In genomic region chr10:114045071-114045737, GRCh38 we compare ENCODE assay signal across 8 cellular contexts. TPM values are rescaled to one million over a fixed set of nuclear protein-coding genes. Genes with fewer than 3 reads are reported as not detected.
DNase-seq lines count a peak whose midpoint lies in the region; ATAC-seq, FAIRE-seq and TF ChIP-seq lines count a peak whose summit lies in the region.

No MANE protein-coding gene starts in this region.

- H3K4me3 Mint-ChIP-seq in activated naive CD8-positive, alpha-beta T cell treated with anti-CD3 and anti-CD28 coated beads, Interleukin-2, amount 10 ng/mL, durations not matched to agents 7 days and 5 days, result peak overlapping the region; percentile 70
- peak overlapping the region; percentile 81 for H3K4me3 Mint-ChIP-seq in stimulated activated memory B cell treated with anti-CD40 and anti-IgM and Interleukin-4, amounts not matched to agents 10 μg/mL and 1 μg/mL and 100 μg/mL, for 72 hours

- H3K36me3 ChIP-seq in BLaER1 (no peaks in the 10 kb centered on the region), keratinocyte (ENCODE audit: control insufficient read depth in 2 of 2, extremely low read depth in 1 of 2, insufficient read depth in 2 of 2, low read length in 2 of 2) (no peaks in the 10 kb centered on the region)

- FAIRE-seq in keratinocyte (lab: Jason Lieb, UNC), result no peak

- H3K27ac Mint-ChIP-seq in activated naive CD8-positive, alpha-beta T cell treated with anti-CD3 and anti-CD28 coated beads, Interleukin-2, amount 10 ng/mL, durations not matched to agents 7 days and 5 days, result peak overlapping the region; percentile 80
- peak overlapping the region; percentile 77 for H3K27ac Mint-ChIP-seq in stimulated activated memory B cell treated with anti-CD40 and anti-IgM and Interleukin-4, amounts not matched to agents 10 μg/mL and 1 μg/mL and 100 μg/mL, for 72 hours

- H2AFZ ChIP-seq in keratinocyte (ENCODE audit: control insufficient read depth, low read length), result no peak overlapping the region

- peaks cover 18% of the 10 kb centered on the region for H3K4me1 Mint-ChIP-seq in activated naive CD8-positive, alpha-beta T cell treated with anti-CD3 and anti-CD28 coated beads, Interleukin-2, amount 10 ng/mL, durations not matched to agents 7 days and 5 days
- peaks cover 28% of the 10 kb centered on the region for H3K4me1 Mint-ChIP-seq in stimulated activated memory B cell treated with anti-CD40 and anti-IgM and Interleukin-4, amounts not matched to agents 10 μg/mL and 1 μg/mL and 100 μg/mL, for 72 hours

- DNase-seq in HK-2 (ENCODE audit: unreplicated experiment) (peak; percentile 53), keratinocyte (ENCODE audit: low read depth, low spot score) (no peak), foreskin melanocyte (no peak), NCI-H2029 (lab: John Stamatoyannopoulos, UW) (no peak)
- peak; percentile 61 for DNase-seq in activated naive CD8-positive, alpha-beta T cell treated with anti-CD3 and anti-CD28 coated beads, Interleukin-2, amount 10 ng/mL, durations not matched to agents 7 days and 5 days

- peak; percentile 36 for ATAC-seq in activated naive CD8-positive, alpha-beta T cell treated with anti-CD3 and anti-CD28 coated beads, Interleukin-2, amount 10 ng/mL, durations not matched to agents 7 days and 5 days (ENCODE audit: low read depth)
- ATAC-seq in stimulated activated memory B cell treated with anti-CD40 and anti-IgM and Interleukin-4, amounts not matched to agents 10 μg/mL and 1 μg/mL and 100 μg/mL, for 72 hours, result peak; percentile 47
- no peak for ATAC-seq in GM21717 (IDR thresholded peaks at IDR 0.05; ENCODE audit: unreplicated experiment)

- H3K27me3 ChIP-seq in BLaER1 (peaks cover 24% of the 10 kb centered on the region), keratinocyte (ENCODE audit: control insufficient read depth, extremely low read depth, insufficient read depth, low read length) (peaks cover 28% of the 10 kb centered on the region)

- POLR2A ChIA-PET in activated naive CD8-positive, alpha-beta T cell treated with anti-CD3 and anti-CD28 coated beads, Interleukin-2, amount 10 ng/mL, durations not matched to agents 7 days and 5 days (lab: Charles Lee), result no interaction called here

- dilution Hi-C loops in keratinocyte (cut with MboI; ENCODE audit: extremely low pct_ligation_motif_present, low sequenced_read_pairs), result no loop called here

- H3K9ac ChIP-seq in BLaER1, result no peak overlapping the region
- H3K9ac ChIP-seq in keratinocyte (ENCODE audit: control insufficient read depth, extremely low read depth, insufficient read depth, low read length), result no peak overlapping the region

- H3K4me3 ChIP-seq in BLaER1 (peak overlapping the region; percentile 31; the same call in 1 of the 2 replicates), keratinocyte (ENCODE audit: control insufficient read depth in 2 of 3, extremely low read depth in 1 of 3, insufficient read depth in 2 of 3, low read depth in 1 of 3, low read length in 3 of 3) (no peak overlapping the region)

- H3K36me3 Mint-ChIP-seq in activated naive CD8-positive, alpha-beta T cell treated with anti-CD3 and anti-CD28 coated beads, Interleukin-2, amount 10 ng/mL, durations not matched to agents 7 days and 5 days, result peaks cover 1% of the 10 kb centered on the region
- H3K36me3 Mint-ChIP-seq in stimulated activated memory B cell treated with anti-CD40 and anti-IgM and Interleukin-4, amounts not matched to agents 10 μg/mL and 1 μg/mL and 100 μg/mL, for 72 hours, result peaks cover 8% of the 10 kb centered on the region

- H3K79me2 ChIP-seq in keratinocyte (ENCODE audit: control insufficient read depth, insufficient read depth, low read length), result no peaks in the 10 kb centered on the region

- H3K9me3 ChIP-seq in BLaER1, result peaks cover 8% of the 10 kb centered on the region
- peaks cover 5% of the 10 kb centered on the region for H3K9me3 ChIP-seq in keratinocyte (ENCODE audit: control insufficient read depth, low read depth, low read length)

- peaks cover 89% of the 10 kb centered on the region for H3K27me3 Mint-ChIP-seq in activated naive CD8-positive, alpha-beta T cell treated with anti-CD3 and anti-CD28 coated beads, Interleukin-2, amount 10 ng/mL, durations not matched to agents 7 days and 5 days
- peaks cover 31% of the 10 kb centered on the region for H3K27me3 Mint-ChIP-seq in stimulated activated memory B cell treated with anti-CD40 and anti-IgM and Interleukin-4, amounts not matched to agents 10 μg/mL and 1 μg/mL and 100 μg/mL, for 72 hours

- TF ChIP-seq CTCF in keratinocyte (optimal IDR thresholded peaks at IDR 0.05 in 1 of 3, IDR thresholded peaks at IDR 0.05 in 1 of 3, conservative IDR thresholded peaks at IDR 0.05 in 1 of 3; ENCODE audit: extremely low read depth in 1 of 3, insufficient read depth in 2 of 3, low read length in 3 of 3), result no peak

- no peaks in the 10 kb centered on the region for H3K9me1 ChIP-seq in keratinocyte (ENCODE audit: control insufficient read depth, extremely low read depth, insufficient read depth, low read length)

- peaks cover 15% of the 10 kb centered on the region; the same call in 1 of the 2 replicates for H3K4me1 ChIP-seq in BLaER1
- peaks cover 5% of the 10 kb centered on the region for H3K4me1 ChIP-seq in keratinocyte (ENCODE audit: control insufficient read depth, extremely low read depth, insufficient read depth, low read length)

- H3K27ac ChIP-seq in BLaER1 (no peak overlapping the region), keratinocyte (ENCODE audit: control insufficient read depth, insufficient read depth, low read length) (no peak overlapping the region)

- peak overlapping the region; percentile 55 for H3K4me2 ChIP-seq in BLaER1
- H3K4me2 ChIP-seq in keratinocyte (ENCODE audit: control insufficient read depth, extremely low read depth, insufficient read depth, low read depth, low read length), result peak overlapping the region; percentile 50

- H3K9me3 Mint-ChIP-seq in activated naive CD8-positive, alpha-beta T cell treated with anti-CD3 and anti-CD28 coated beads, Interleukin-2, amount 10 ng/mL, durations not matched to agents 7 days and 5 days, result no peaks in the 10 kb centered on the region
- no peaks in the 10 kb centered on the region for H3K9me3 Mint-ChIP-seq in stimulated activated memory B cell treated with anti-CD40 and anti-IgM and Interleukin-4, amounts not matched to agents 10 μg/mL and 1 μg/mL and 100 μg/mL, for 72 hours

- 0 out of 2 replicates have a peak, but pooled peaks cover 5% of the 10 kb centered on the region for H4K20me1 ChIP-seq in BLaER1
- no peaks in the 10 kb centered on the region for H4K20me1 ChIP-seq in keratinocyte (ENCODE audit: control insufficient read depth, extremely low read depth, insufficient read depth, low read length)

RNA-seq across cellular contexts. Expression of gene ADRB1, which starts 1.5 kb away (rescaled TPM):
- total RNA-seq in activated naive CD8-positive, alpha-beta T cell treated with anti-CD3 and anti-CD28 coated beads, Interleukin-2, amount 10 ng/mL, durations not matched to agents 7 days and 5 days, result 1 to 10 TPM in 1 of 2 experiments, under 1 TPM in 1; 0.91 to 1.0 TPM
- polyA plus RNA-seq in keratinocyte, result 0.04 to 0.07 TPM (median 0.05 TPM) in 3 replicates
- polyA plus RNA-seq in keratinocyte (2011; ENCODE audit: low read depth), result 0.12 TPM
- polyA plus RNA-seq in keratinocyte (2011; cell fraction: cytosol; rRNA removed), result 0.04 and 0.06 TPM in 2 replicates
- polyA plus RNA-seq in keratinocyte (2011; cell fraction: nucleus; rRNA removed), result 0.05 and 0.14 TPM in 2 replicates
- polyA plus RNA-seq in keratinocyte (2012; ENCODE audit: low replicate concordance), result 0.22 and 0.24 TPM in 2 replicates
- polyA minus RNA-seq in keratinocyte, result not detected in 3 replicates
- polyA minus RNA-seq in keratinocyte (2011; cell fraction: cytosol; rRNA and poly(A)+ RNA removed), result not detected
- not detected in 2 replicates for polyA minus RNA-seq in keratinocyte (2011; cell fraction: nucleus; rRNA and poly(A)+ RNA removed)

Comparison
In these comparisons a context has a peak if more than half of its experiments do, and no peak if none do; other contexts are left out.
1. DNase-seq: peak in HK-2 (single experiment) and activated naive CD8-positive, alpha-beta T cell treated with anti-CD3 and anti-CD28 coated beads, Interleukin-2, amount 10 ng/mL, durations not matched to agents 7 days and 5 days (single experiment); none in keratinocyte (single experiment), foreskin melanocyte (single experiment) and NCI-H2029 (single experiment).